Comparison of ENCODE assay signal across 9 cellular contexts in genomic region chr16:63512910-63513309, GRCh38.
"Had no signal": no experiment of that assay in that cellular context is flagged by ENCODE, and none has a peak within 500 bp of the region (broad histone marks: within the 10 kb centered on the region; RNA-seq: fewer than 3 reads in every experiment).

No MANE protein-coding gene starts in this region.

- FAIRE-seq: H1, H54, HTR-8/SVneo, K562 had no signal

- ATAC-seq: GM23338, K562 had no signal

- H3K4me3 ChIP-seq: GM23338, K562 had no signal

- DNase-seq: H9, HCEC 1CT, IMR-90, KG1 had no signal
